In genomic region chr2:155223781-155224406, GRCh38 we compare ENCODE assay signal across 8 cellular contexts.
DNase-seq lines count a peak whose midpoint lies in the region; ATAC-seq, FAIRE-seq and TF ChIP-seq lines count a peak whose summit lies in the region.

No MANE protein-coding gene starts in this region.

- H3K4me1 ChIP-seq in heart right ventricle (no peaks in the 10 kb centered on the region), right atrium auricular region (no peaks in the 10 kb centered on the region), HepG2 (ENCODE audit: insufficient read depth, low read length) (no peaks in the 10 kb centered on the region)

- no peak overlapping the region for H3K4me3 ChIP-seq in heart right ventricle
- H3K4me3 ChIP-seq in right atrium auricular region, result no peak overlapping the region
- no peak overlapping the region for H3K4me3 ChIP-seq in HepG2 (replicated peaks in 1 of 3; ENCODE audit: insufficient read depth in 1 of 3, low read depth in 2 of 3, low read length in 3 of 3)

- no peak overlapping the region for H3K4me2 ChIP-seq in HepG2 (ENCODE audit: low read depth, low read length)

- no peak for TF ChIP-seq RAD21 in HepG2 (CRISPR knock-in tag; IDR thresholded peaks at IDR 0.05)

- BruUV-seq in HepG2 (replicated peaks; lab: Mats Ljungman, UMichigan), result no TSS peak

- TF ChIP-seq EP300 in HepG2 (IDR thresholded peaks at IDR 0.05; ENCODE audit: low read depth in 2 of 2, low read length in 2 of 2), result no peak
- TF ChIP-seq EP300 in HepG2 (CRISPR knock-in tag; IDR thresholded peaks at IDR 0.05; ENCODE audit: borderline replicate concordance), result no peak

- TF ChIP-seq CTCF in heart right ventricle (IDR thresholded peaks at IDR 0.05) (peak; percentile 25 to 69 (median 41)), right atrium auricular region (IDR thresholded peaks at IDR 0.05) (peak in 1 of 2 donors; percentile 64), HepG2 (CRISPR knock-in tag; IDR thresholded peaks at IDR 0.05) (peak; percentile 51)

- FAIRE-seq in HepG2 (lab: Jason Lieb, UNC), result peak; percentile 44

- 42 to 44% methylated on average over 5 of the region's 5 CpGs for WGBS in heart right ventricle, 2 donors
- WGBS in HepG2 (ENCODE audit: low lambda C conversion rate), result 18% methylated on average over 5 of the region's 5 CpGs

- H2AFZ ChIP-seq in HepG2 (ENCODE audit: low read length), result no peak overlapping the region

- POLR2A ChIA-PET in HepG2 (lab: Yijun Ruan, JAX), result no interaction called here

- H3K27me3 ChIP-seq in heart right ventricle (no peaks in the 10 kb centered on the region), right atrium auricular region (no peaks in the 10 kb centered on the region), HepG2 (ENCODE audit: control insufficient read depth in 1 of 2, insufficient read depth in 2 of 2, low read length in 2 of 2) (no peaks in the 10 kb centered on the region)

- H3K9ac ChIP-seq in HepG2 (ENCODE audit: insufficient read depth, low read depth, low read length), result no peak overlapping the region

- in situ Hi-C loops in HepG2 (cut with HindIII; ENCODE audit: extremely low pct_ligation_motif_present, low pct_unique_long_range_greater_than_20kb), result loop anchor here (5.0 to 25.0 kb wide), 2 partner anchors 602 to 787 kb away; no protein-coding TSS in a partner anchor

- no peak for ATAC-seq in heart right ventricle
- ATAC-seq in SK-N-SH treated with all-trans-retinoic acid at 6 μM for 48 hours, result peak; percentile 81; the same call in 2 of the 3 replicates
- ATAC-seq in HepG2, result peak; percentile 60
- ATAC-seq in HG03135 (IDR thresholded peaks at IDR 0.05; ENCODE audit: unreplicated experiment), result no peak
- ATAC-seq in GM21423 (IDR thresholded peaks at IDR 0.05; ENCODE audit: unreplicated experiment), result no peak

- no peaks in the 10 kb centered on the region for H4K20me1 ChIP-seq in HepG2 (ENCODE audit: insufficient read depth, low read length)

- H3K79me2 ChIP-seq in HepG2 (ENCODE audit: insufficient read depth, low read length), result no peaks in the 10 kb centered on the region

- H3K9me3 ChIP-seq in heart right ventricle, result peaks cover 0 to 4% (median 0%) of the 10 kb centered on the region in 11 donors
- no peaks in the 10 kb centered on the region for H3K9me3 ChIP-seq in right atrium auricular region
- H3K9me3 ChIP-seq in HepG2 (ENCODE audit: low read length), result no peaks in the 10 kb centered on the region

- H3K36me3 ChIP-seq in heart right ventricle (no peaks in the 10 kb centered on the region), right atrium auricular region (no peaks in the 10 kb centered on the region), HepG2 (replicated peaks in 1 of 2; ENCODE audit: control insufficient read depth in 1 of 2, insufficient read depth in 2 of 2, low read length in 2 of 2) (no peaks in the 10 kb centered on the region)

- H3K27ac ChIP-seq in heart right ventricle (no peak overlapping the region), right atrium auricular region (no peak overlapping the region), HepG2 (ENCODE audit: extremely low read length, insufficient read depth, low read length) (no peak overlapping the region)

- intact Hi-C loops in heart right ventricle (cut with DNase I), result loop anchor here in 6 of 10 donors (5.0 to 10.0 kb wide), 3 partner anchors 599 to 772 kb away; no protein-coding TSS in a partner anchor
- intact Hi-C loops in HepG2 (cut with micrococcal nuclease; ENCODE audit: unreplicated experiment), result loop anchor here (1.0 to 10.0 kb wide), 5 partner anchors 419 to 1352 kb away; partner anchors contain the start of gene GALNT13

- DNase-seq in heart right ventricle, result no peak
- no peak for DNase-seq in right atrium auricular region (ENCODE audit: low spot score)
- DNase-seq in HPDE6-E6E7 (ENCODE audit: extremely low spot score), result peak; percentile 1
- peak; percentile 15 for DNase-seq in HepG2 (ENCODE audit: low spot score)
- no peak for DNase-seq in stimulated activated CD4-positive, alpha-beta T cell treated with anti-CD3 and anti-CD28 coated beads, Interleukin-2, amount 100 ng/mL, for 48 hours

- no peak for TF ChIP-seq POLR2A in HepG2 (IDR thresholded peaks at IDR 0.05; ENCODE audit: insufficient read depth in 1 of 2, low read depth in 2 of 2, low read length in 2 of 2)

- CTCF ChIA-PET in HepG2 (lab: Yijun Ruan, JAX; ENCODE audit: low intra/inter-chr PET ratio, low total read pairs), result interaction anchor here (1.2 to 2.1 kb wide), 3 partner anchors 600 to 822 kb away, joined by 5 to 18 read pairs (median 7); no protein-coding TSS in a partner anchor

TF ChIP-seq in SK-N-SH treated with all-trans-retinoic acid at 6 μM for 48 hours, 23 proteins besides CTCF, POLR2A, EP300 and RAD21 (continues in another document):
- TF ChIP-seq TSHZ2 (CRISPR knock-in tag; IDR thresholded peaks at IDR 0.05), result no peak
- no peak for TF ChIP-seq RARB (CRISPR knock-in tag; IDR thresholded peaks at IDR 0.05)
- no peak for TF ChIP-seq BACH2 (CRISPR knock-in tag; IDR thresholded peaks at IDR 0.05; ENCODE audit: borderline replicate concordance)
- no peak for TF ChIP-seq OSR1 (CRISPR knock-in tag; IDR thresholded peaks at IDR 0.05)

TF ChIP-seq in HepG2, 621 proteins besides CTCF, POLR2A, EP300 and RAD21:
- TF ChIP-seq NFE2 (CRISPR knock-in tag; IDR thresholded peaks at IDR 0.05), result no peak
- no peak for TF ChIP-seq GPBP1L1 (CRISPR knock-in tag; IDR thresholded peaks at IDR 0.05)
- no peak for TF ChIP-seq KDM3A (CRISPR knock-in tag; IDR thresholded peaks at IDR 0.05; ENCODE audit: low read depth)
- no peak for TF ChIP-seq SALL1 (CRISPR knock-in tag; IDR thresholded peaks at IDR 0.05)
- no peak for TF ChIP-seq CERS6 (CRISPR knock-in tag; IDR thresholded peaks at IDR 0.05)
- TF ChIP-seq MAFK (conservative IDR thresholded peaks at IDR 0.05 in 1 of 2, IDR thresholded peaks at IDR 0.05 in 1 of 2; ENCODE audit: low read length in 2 of 2), result no peak
- no peak for TF ChIP-seq AGO1 (IDR thresholded peaks at IDR 0.05; ENCODE audit: low read depth, low read length, poor library complexity, severe bottlenecking)
- TF ChIP-seq STAT5B (CRISPR knock-in tag; IDR thresholded peaks at IDR 0.05), result no peak
- TF ChIP-seq STAG1 (CRISPR knock-in tag; IDR thresholded peaks at IDR 0.05), result peak; percentile 80
- peak; percentile 39 for TF ChIP-seq SMC3 (IDR thresholded peaks at IDR 0.05; ENCODE audit: low read length)
- no peak for TF ChIP-seq ZZZ3 (CRISPR knock-in tag; IDR thresholded peaks at IDR 0.05; ENCODE audit: borderline replicate concordance)

Comparison
In these comparisons a context has a peak if more than half of its experiments do, and no peak if none do; other contexts are left out.
1. ATAC-seq: peak in SK-N-SH treated with all-trans-retinoic acid at 6 μM for 48 hours (single experiment) and HepG2 (single experiment); none in heart right ventricle (0 of 8), HG03135 (single experiment) and GM21423 (single experiment).
2. DNase-seq: peak in HPDE6-E6E7 (single experiment) and HepG2 (single experiment); none in heart right ventricle (0 of 2), right atrium auricular region (single experiment) and stimulated activated CD4-positive, alpha-beta T cell treated with anti-CD3 and anti-CD28 coated beads, Interleukin-2, amount 100 ng/mL, for 48 hours (0 of 2).